ENCODE assay signal across 31 cellular contexts in genomic region chr16:66222756-66223155, GRCh38.
"Had no signal": no experiment of that assay in that cellular context is flagged by ENCODE, and none has a peak within 500 bp of the region (broad histone marks: within the 10 kb centered on the region; RNA-seq: fewer than 3 reads in every experiment).

No MANE protein-coding gene starts in this region.

- H3K4me1 ChIP-seq: ascending aorta, esophagus squamous epithelium, gastrocnemius medialis, right lobe of liver, uterus had no signal

- H3K27ac Mint-ChIP-seq: activated naive CD4-positive, alpha-beta T cell treated with anti-CD3 and anti-CD28 coated beads, Interleukin-2, amount 10 ng/mL, durations not matched to agents 7 days and 5 days; activated naive CD8-positive, alpha-beta T cell treated with anti-CD3 and anti-CD28 coated beads, Interleukin-2, amount 10 ng/mL, durations not matched to agents 7 days and 5 days; effector memory CD8-positive, alpha-beta T cell; naive thymus-derived CD4-positive, alpha-beta T cell; progenitor cell of endocrine pancreas; stimulated activated effector memory CD8-positive, alpha-beta T cell treated with anti-CD3 and anti-CD28 coated beads, Interleukin-12 subunit alpha, Interleukin-12 subunit beta, amount 100 ng/mL, for 72 hours; stimulated activated naive CD8-positive, alpha-beta T cell treated with anti-CD3 and anti-CD28 coated beads, Interleukin-15, amount 100 ng/mL, for 72 hours; T-helper 1 cell treated with Interleukin-12 subunit alpha and Interleukin-12 subunit beta and Interleukin-4 antibody, amounts not matched to agents 30 μg/mL and 1 μg/mL, for 36 hours; type B pancreatic cell had no signal

- H3K27ac ChIP-seq: ascending aorta, esophagus squamous epithelium, gastrocnemius medialis, right lobe of liver, uterus, VCaP had no signal

- H3K36me3 Mint-ChIP-seq: activated naive CD4-positive, alpha-beta T cell treated with anti-CD3 and anti-CD28 coated beads, Interleukin-2, amount 10 ng/mL, durations not matched to agents 7 days and 5 days; activated naive CD8-positive, alpha-beta T cell treated with anti-CD3 and anti-CD28 coated beads, Interleukin-2, amount 10 ng/mL, durations not matched to agents 7 days and 5 days; brain; naive thymus-derived CD4-positive, alpha-beta T cell; stimulated activated effector memory CD8-positive, alpha-beta T cell treated with anti-CD3 and anti-CD28 coated beads, Interleukin-12 subunit alpha, Interleukin-12 subunit beta, amount 100 ng/mL, for 72 hours; type B pancreatic cell had no signal

- H3K9me3 ChIP-seq: ascending aorta, esophagus squamous epithelium, gastrocnemius medialis, right lobe of liver, uterus had no signal

- DNase-seq: activated CD4-positive, alpha-beta T cell treated with anti-CD3 and anti-CD28 coated beads for 48 hours; activated CD4-positive, alpha-beta T cell treated with anti-CD3 and anti-CD28 coated beads, Interleukin-2, amount 50 U/mL, for 48 hours; activated CD8-positive, alpha-beta memory T cell treated with anti-CD3 and anti-CD28 coated beads for 24 hours; activated gamma-delta T cell; activated naive CD4-positive, alpha-beta T cell treated with anti-CD3 and anti-CD28 coated beads, Interleukin-2, amount 10 ng/mL, durations not matched to agents 7 days and 5 days; activated naive CD8-positive, alpha-beta T cell treated with anti-CD3 and anti-CD28 coated beads, Interleukin-2, amount 10 ng/mL, durations not matched to agents 7 days and 5 days; cortex of kidney; effector memory CD8-positive, alpha-beta T cell; esophagus squamous epithelium; gastrocnemius medialis; glutamatergic neuron; midbrain; naive thymus-derived CD4-positive, alpha-beta T cell; occipital lobe; small intestine; stimulated activated CD4-positive, alpha-beta T cell treated with anti-CD3 and anti-CD28 coated beads, Interleukin-4, amount 100 ng/mL, for 24 hours; stimulated activated naive CD8-positive, alpha-beta T cell treated with anti-CD3 and anti-CD28 coated beads, Interleukin-15, amount 100 ng/mL, for 72 hours; substantia nigra; T-helper 9 cell; uterus had no signal

- H3K4me3 Mint-ChIP-seq: activated naive CD4-positive, alpha-beta T cell treated with anti-CD3 and anti-CD28 coated beads, Interleukin-2, amount 10 ng/mL, durations not matched to agents 7 days and 5 days; activated naive CD8-positive, alpha-beta T cell treated with anti-CD3 and anti-CD28 coated beads, Interleukin-2, amount 10 ng/mL, durations not matched to agents 7 days and 5 days; brain; effector memory CD8-positive, alpha-beta T cell; naive thymus-derived CD4-positive, alpha-beta T cell; neural crest cell; stimulated activated effector memory CD8-positive, alpha-beta T cell treated with anti-CD3 and anti-CD28 coated beads, Interleukin-12 subunit alpha, Interleukin-12 subunit beta, amount 100 ng/mL, for 72 hours; stimulated activated naive CD8-positive, alpha-beta T cell treated with anti-CD3 and anti-CD28 coated beads, Interleukin-15, amount 100 ng/mL, for 72 hours; T-helper 1 cell treated with Interleukin-12 subunit alpha and Interleukin-12 subunit beta and Interleukin-4 antibody, amounts not matched to agents 30 μg/mL and 1 μg/mL, for 36 hours; type B pancreatic cell had no signal

- ATAC-seq: activated CD4-positive, CD25-positive, alpha-beta regulatory T cell treated with anti-CD3 and anti-CD28 coated beads, Interleukin-2, amount 50 U/mL, for 24 hours; effector memory CD8-positive, alpha-beta T cell; gastrocnemius medialis; naive thymus-derived CD4-positive, alpha-beta T cell; right lobe of liver; stimulated activated effector memory CD8-positive, alpha-beta T cell treated with anti-CD3 and anti-CD28 coated beads, Interleukin-12 subunit alpha, Interleukin-12 subunit beta, amount 100 ng/mL, for 72 hours had no signal

- H3K36me3 ChIP-seq: ascending aorta, esophagus squamous epithelium, gastrocnemius medialis, right lobe of liver, uterus had no signal

- FAIRE-seq: islet of Langerhans had no signal

- H3K4me3 ChIP-seq: ascending aorta, esophagus squamous epithelium, gastrocnemius medialis, right lobe of liver, uterus had no signal

- H3K4me1 Mint-ChIP-seq: activated naive CD4-positive, alpha-beta T cell treated with anti-CD3 and anti-CD28 coated beads, Interleukin-2, amount 10 ng/mL, durations not matched to agents 7 days and 5 days; activated naive CD8-positive, alpha-beta T cell treated with anti-CD3 and anti-CD28 coated beads, Interleukin-2, amount 10 ng/mL, durations not matched to agents 7 days and 5 days; stimulated activated effector memory CD8-positive, alpha-beta T cell treated with anti-CD3 and anti-CD28 coated beads, Interleukin-12 subunit alpha, Interleukin-12 subunit beta, amount 100 ng/mL, for 72 hours had no signal

- H3K9me3 Mint-ChIP-seq: activated naive CD4-positive, alpha-beta T cell treated with anti-CD3 and anti-CD28 coated beads, Interleukin-2, amount 10 ng/mL, durations not matched to agents 7 days and 5 days; activated naive CD8-positive, alpha-beta T cell treated with anti-CD3 and anti-CD28 coated beads, Interleukin-2, amount 10 ng/mL, durations not matched to agents 7 days and 5 days; effector memory CD8-positive, alpha-beta T cell; neural crest cell; stimulated activated effector memory CD8-positive, alpha-beta T cell treated with anti-CD3 and anti-CD28 coated beads, Interleukin-12 subunit alpha, Interleukin-12 subunit beta, amount 100 ng/mL, for 72 hours; stimulated activated naive CD8-positive, alpha-beta T cell treated with anti-CD3 and anti-CD28 coated beads, Interleukin-15, amount 100 ng/mL, for 72 hours; T-helper 1 cell treated with Interleukin-12 subunit alpha and Interleukin-12 subunit beta and Interleukin-4 antibody, amounts not matched to agents 30 μg/mL and 1 μg/mL, for 36 hours; type B pancreatic cell had no signal

- H3K27me3 ChIP-seq: ascending aorta, esophagus squamous epithelium, gastrocnemius medialis, right lobe of liver, uterus had no signal
